Comparison of ENCODE assay signal across 12 cellular contexts in genomic region chr14:93889739-93890138, GRCh38. TPM values are rescaled to one million over a fixed set of nuclear protein-coding genes. Genes with fewer than 3 reads are reported as not detected.
"Had no signal": no experiment of that assay in that cellular context is flagged by ENCODE, and none has a peak within 500 bp of the region (broad histone marks: within the 10 kb centered on the region; RNA-seq: fewer than 3 reads in every experiment).

No MANE protein-coding gene starts in this region.

- H3K27ac Mint-ChIP-seq: HFFc6, IgD-negative memory B cell had no signal

- ATAC-seq: HCT116 had no signal

- H3K27ac ChIP-seq: GM23248, KMS-11 had no signal

- H3K36me3 Mint-ChIP-seq: IgD-negative memory B cell had no signal

- H3K4me1 Mint-ChIP-seq: IgD-negative memory B cell had no signal

- FAIRE-seq: HTR-8/SVneo had no signal

- H3K9me3 ChIP-seq: HAP-1 had no signal

- H3K4me3 Mint-ChIP-seq: HFFc6, IgD-negative memory B cell had no signal

- H2AFZ ChIP-seq: GM23248 had no signal

- H3K9ac ChIP-seq: GM23248, KMS-11 had no signal

- H3K36me3 ChIP-seq: HAP-1 had no signal

- H3K4me3 ChIP-seq: GM23248, HAP-1 had no signal

- H3K4me2 ChIP-seq: KMS-11 had no signal

- DNase-seq: GM23248, GOT3, H7, HFFc6, KBM-7 had no signal

RNA-seq across cellular contexts. Expression of gene FAM181A, which starts 37.4 kb away (rescaled TPM):
- total RNA-seq: GM23248, H4, H7, HFFc6, HT-29 had no signal
- polyA plus RNA-seq: GM23248, IgD-negative memory B cell had no signal
